10 cellular contexts compared by ENCODE assay signal in the genomic region with DNA sequence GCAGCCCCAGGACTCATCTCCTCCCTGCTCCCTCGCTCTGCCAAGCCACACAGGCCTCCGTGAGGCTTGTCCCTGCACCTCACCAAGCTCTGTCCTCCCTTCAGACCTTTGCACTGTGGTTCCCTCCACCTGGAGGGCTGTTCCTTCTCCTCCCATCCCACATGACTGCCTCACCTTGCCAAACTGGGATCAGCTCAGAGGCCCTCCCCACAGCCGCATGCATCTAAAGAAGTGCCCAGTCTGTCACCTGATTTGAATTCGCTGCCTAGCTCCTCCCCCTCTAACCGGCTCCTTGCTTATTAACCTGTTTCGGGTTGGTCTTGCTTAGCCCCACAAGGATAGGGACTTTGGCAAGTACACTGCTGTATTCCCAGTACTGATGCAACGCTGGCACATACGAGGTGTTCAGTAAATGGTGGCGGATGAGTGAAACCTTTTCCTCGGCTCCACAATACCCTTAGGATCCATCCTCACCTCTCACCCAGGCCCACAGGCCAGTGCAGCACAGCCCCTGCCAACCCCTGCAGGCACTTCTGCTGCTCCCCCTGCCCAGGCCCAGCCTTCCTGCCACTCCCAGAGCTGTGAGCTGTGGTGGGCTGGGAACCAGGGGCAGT. TPM values are rescaled to one million over a fixed set of nuclear protein-coding genes. Genes with fewer than 3 reads are reported as not detected.
A peak's percentile ranks its signal among the peaks of the same experiment; 100 is the strongest.
DNase-seq lines count a peak whose midpoint lies in the region; ATAC-seq, FAIRE-seq and TF ChIP-seq lines count a peak whose summit lies in the region.
"Had no signal": no experiment of that assay in that cellular context is flagged by ENCODE, and none has a peak within 500 bp of the region (broad histone marks: within the 10 kb centered on the region; RNA-seq: fewer than 3 reads in every experiment).

No MANE protein-coding gene starts in this region.

- H3F3A ChIP-seq in Loucy (ENCODE audit: low read depth) (peaks cover 1% of the 10 kb centered on the region; the same call in 1 of the 2 replicates), SK-N-SH (replicated peaks; ENCODE audit: insufficient read depth) (peaks cover 1% of the 10 kb centered on the region)

- CTCF ChIA-PET in A673 (lab: Charles Lee) (no interaction called here), H1 (lab: Charles Lee; ENCODE audit: partially characterized antibody) (interaction anchor here (0.9 to 2.2 kb wide), 4 partner anchors 10 to 84 kb away, joined by 3 to 10 read pairs (median 8); no protein-coding TSS in a partner anchor), SK-N-SH (lab: Yijun Ruan, JAX) (no interaction called here)

- no peaks in the 10 kb centered on the region for H3K36me3 Mint-ChIP-seq in naive B cell

- H3K18ac ChIP-seq in H1 (ENCODE audit: extremely low read depth, low read length): peak overlapping the region; percentile 83; the same call in 1 of the 2 replicates

- TF ChIP-seq EP300 in H1 (IDR thresholded peaks at IDR 0.05; ENCODE audit: borderline replicate concordance in 1 of 2, low read depth in 2 of 2, low read length in 2 of 2) (no peak), SK-N-SH (IDR thresholded peaks at IDR 0.05; ENCODE audit: borderline replicate concordance in 1 of 2, low read depth in 1 of 2, low read length in 1 of 2) (no peak)

- no peak overlapping the region for H4K5ac ChIP-seq in H1 (ENCODE audit: insufficient read length, low read depth, low read length)

- ATAC-seq in naive B cell (ENCODE audit: low read depth in 2 of 2): no peak
- no peak for ATAC-seq in GM18909 (IDR thresholded peaks at IDR 0.05; ENCODE audit: poor library complexity, unreplicated experiment)

- 82% methylated on average over 10 of the region's 10 CpGs; no CpG with 5 or more reads in 1 of the 2 experiments for WGBS in H1 (ENCODE audit: extremely low coverage in 1 of 2, insufficient coverage in 1 of 2, insufficient read length in 1 of 2, insufficient replicate concordance in 2 of 2, low coverage in 1 of 2, low lambda C conversion rate in 2 of 2, missing lambda C conversion rate in 1 of 2), 2 experiments
- WGBS in SK-N-SH (ENCODE audit: low lambda C conversion rate): 97% methylated on average over 10 of the region's 10 CpGs

- 0 out of 2 replicates have a peak overlapping the region, but pooled peaks have one; percentile 60 for H2BK12ac ChIP-seq in H1 (ENCODE audit: low read depth, low read length)

- H3K4me2 ChIP-seq in Loucy (ENCODE audit: low read depth, low read length, poor library complexity, severe bottlenecking): peak overlapping the region; percentile 96
- H3K4me2 ChIP-seq in H1 (ENCODE audit: insufficient read depth in 1 of 2, low read depth in 2 of 2, low read length in 2 of 2): peak overlapping the region; percentile 9 to 32; a peak in 2 of 4 replicates
- H3K4me2 ChIP-seq in SK-N-SH: no peak overlapping the region

- POLR2A ChIA-PET in A673 (lab: Charles Lee; ENCODE audit: low non-redundant PET): no interaction called here
- POLR2A ChIA-PET in H1 (lab: Charles Lee; ENCODE audit: partially characterized antibody): interaction anchor here (0.6 to 2.5 kb wide), 4 partner anchors 10 to 160 kb away, joined by 3 to 17 read pairs (median 6); no protein-coding TSS in a partner anchor
- POLR2A ChIA-PET in SK-N-SH (lab: Yijun Ruan, JAX): no interaction called here

- H3K27ac ChIP-seq in A673 (ENCODE audit: low read depth, low read length, poor library complexity, severe bottlenecking) (peak overlapping the region; percentile 70), H1 (ENCODE audit: low read depth, low read length) (peak overlapping the region; percentile 31; the same call in 1 of the 2 replicates), SK-N-SH (ENCODE audit: low read depth in 2 of 2, low read length in 1 of 2) (no peak overlapping the region; a peak in 1 of 4 replicates)

- no peak overlapping the region for H3K14ac ChIP-seq in H1 (ENCODE audit: insufficient read length)

- no peaks in the 10 kb centered on the region for H3K9me3 Mint-ChIP-seq in naive B cell

- H2AFZ ChIP-seq in Loucy (ENCODE audit: low read length): no peak overlapping the region
- no peak overlapping the region for H2AFZ ChIP-seq in H1 (ENCODE audit: low read length)
- no peak overlapping the region for H2AFZ ChIP-seq in SK-N-SH (ENCODE audit: low read depth)

- H4K20me1 ChIP-seq in Loucy (ENCODE audit: insufficient read depth, low read length, poor library complexity, severe bottlenecking) (peaks cover 65% of the 10 kb centered on the region), H1 (replicated peaks in 1 of 2; ENCODE audit: control insufficient read depth in 1 of 2, insufficient read depth in 2 of 2, low read length in 2 of 2) (peaks cover 7 to 9% of the 10 kb centered on the region in 2 experiments), SK-N-SH (ENCODE audit: insufficient read depth) (peaks cover 44% of the 10 kb centered on the region)

- H3K4me1 ChIP-seq in A673 (ENCODE audit: insufficient read depth, low read length, poor library complexity, severe bottlenecking) (peaks cover 56% of the 10 kb centered on the region), Loucy (ENCODE audit: insufficient read depth, low read length, poor library complexity, severe bottlenecking) (peaks cover 45% of the 10 kb centered on the region), H1 (replicated peaks in 1 of 4; ENCODE audit: control insufficient read depth in 3 of 4, insufficient read depth in 4 of 4, low read length in 3 of 4) (peaks cover 0 to 20% (median 12%) of the 10 kb centered on the region in 4 experiments; a peak in 6 of 7 replicates), SK-N-SH (ENCODE audit: control insufficient read depth in 1 of 2, insufficient read depth in 2 of 2, low read depth in 1 of 2, low read length in 1 of 2) (peaks cover 22 to 31% of the 10 kb centered on the region in 2 experiments; a peak in 3 of 4 replicates)

- H3K27ac Mint-ChIP-seq in naive B cell: peak overlapping the region; percentile 85 to 99 (median 95)

- H2BK15ac ChIP-seq in H1 (ENCODE audit: low read length): peak overlapping the region; percentile 46; the same call in 1 of the 2 replicates

- TF ChIP-seq RAD21 in H1 (IDR thresholded peaks at IDR 0.05 in 1 of 2, conservative IDR thresholded peaks at IDR 0.05 in 1 of 2; ENCODE audit: low read depth in 2 of 2, low read length in 2 of 2) (no peak), SK-N-SH (IDR thresholded peaks at IDR 0.05; ENCODE audit: low read length) (no peak)

- H3K9ac ChIP-seq in Loucy (ENCODE audit: low read depth, low read length, poor library complexity, severe bottlenecking) (peak overlapping the region; percentile 91), H1 (replicated peaks in 1 of 4; ENCODE audit: extremely low read depth in 1 of 4, low read depth in 3 of 4, low read length in 3 of 4) (no peak overlapping the region), SK-N-SH (no peak overlapping the region)

- TF ChIP-seq POLR2A in H1 (IDR thresholded peaks at IDR 0.05; ENCODE audit: control extremely low read depth in 1 of 2, low read depth in 2 of 2, low read length in 2 of 2): no peak

- peaks cover 60 to 83% (median 71%) of the 10 kb centered on the region in 3 donors for H3K4me1 Mint-ChIP-seq in naive B cell

- no peak overlapping the region for H3K56ac ChIP-seq in H1 (replicated peaks; ENCODE audit: insufficient read length, low read depth, low read length)

- H3K27me3 Mint-ChIP-seq in naive B cell: no peaks in the 10 kb centered on the region

- FAIRE-seq in H1 (lab: Jason Lieb, UNC) (no peak), D721Med (lab: Jason Lieb, UNC) (no peak)
- FAIRE-seq: endothelial cell of umbilical vein had no signal

- H4K8ac ChIP-seq in H1 (ENCODE audit: extremely low read depth, insufficient read depth, low read length): no peak overlapping the region

- no peak overlapping the region for H3K4me3 ChIP-seq in A673 (ENCODE audit: low read depth, low read length, poor library complexity, severe bottlenecking)
- peak overlapping the region; percentile 13 for H3K4me3 ChIP-seq in Loucy (ENCODE audit: low read length, poor library complexity, severe bottlenecking)
- H3K4me3 ChIP-seq in H1 (ENCODE audit: extremely low read depth in 1 of 4, insufficient read depth in 2 of 4, low read depth in 3 of 4, low read length in 4 of 4): no peak overlapping the region
- H3K4me3 ChIP-seq in SK-N-SH (ENCODE audit: low read depth in 2 of 2, low read length in 1 of 2): no peak overlapping the region
- H3K4me3 ChIP-seq: thoracic aorta had no signal

- 0 out of 2 replicates have a peak overlapping the region, but pooled peaks have one; percentile 32 for H2BK20ac ChIP-seq in H1 (ENCODE audit: low read length)

- H2BK120ac ChIP-seq in H1 (replicated peaks; ENCODE audit: low read depth, low read length): no peak overlapping the region

- no peak overlapping the region for H3K4ac ChIP-seq in H1 (replicated peaks; ENCODE audit: insufficient read length, low read depth, low read length)

- H3K27me3 ChIP-seq in A673 (replicated peaks; ENCODE audit: insufficient read depth, low read depth, low read length, poor library complexity) (no peaks in the 10 kb centered on the region), Loucy (ENCODE audit: insufficient read depth, low read length, poor library complexity, severe bottlenecking) (no peaks in the 10 kb centered on the region), H1 (replicated peaks in 1 of 4; ENCODE audit: control insufficient read depth in 3 of 4, extremely low read depth in 1 of 4, insufficient read depth in 3 of 4, low read length in 3 of 4) (no peaks in the 10 kb centered on the region), SK-N-SH (ENCODE audit: insufficient read depth) (no peaks in the 10 kb centered on the region)

- BruUV-seq in A673 (replicated peaks; lab: Mats Ljungman, UMichigan): no TSS peak

- DNase-seq in A673 (ENCODE audit: low spot score): no peak
- no peak for DNase-seq in H1 (ENCODE audit: low read depth in 1 of 2, low spot score in 2 of 2)
- no peak for DNase-seq in naive B cell
- DNase-seq in mesenteric fat pad (ENCODE audit: low spot score): no peak
- no peak for DNase-seq in D721Med (ENCODE audit: insufficient read length, low spot score)
- no peak for DNase-seq in SK-N-SH

- TF ChIP-seq CTCF in A673 (conservative IDR thresholded peaks at IDR 0.05; ENCODE audit: low read depth, low read length) (no peak), Loucy (conservative IDR thresholded peaks at IDR 0.05; ENCODE audit: low read length) (no peak), H1 (IDR thresholded peaks at IDR 0.05; ENCODE audit: control extremely low read depth in 1 of 3, insufficient read depth in 1 of 3, low read depth in 1 of 3, low read length in 3 of 3) (no peak), D721Med (IDR thresholded peaks at IDR 0.05; ENCODE audit: insufficient read depth, missing control alignments) (no peak), SK-N-SH (IDR thresholded peaks at IDR 0.05) (no peak)

- H3K79me1 ChIP-seq in H1 (ENCODE audit: low read depth, low read length): peaks cover 25% of the 10 kb centered on the region

- H3K9me2 ChIP-seq in Loucy (replicated peaks; ENCODE audit: low read depth, low read length) (no peaks in the 10 kb centered on the region), SK-N-SH (no peaks in the 10 kb centered on the region)

- H3K4me3 Mint-ChIP-seq in naive B cell: peak overlapping the region; percentile 27 to 86 (median 70)

- no peak overlapping the region for H3K23ac ChIP-seq in H1 (ENCODE audit: insufficient read length)

- H2AK5ac ChIP-seq in H1 (ENCODE audit: low read depth, low read length): peak overlapping the region; percentile 75; the same call in 1 of the 2 replicates

- peak overlapping the region; percentile 71; the same call in 1 of the 2 replicates for H2BK5ac ChIP-seq in H1 (ENCODE audit: low read depth, low read length)

- intact Hi-C loops in A673 (cut with micrococcal nuclease; ENCODE audit: unreplicated experiment): loop anchor here (10.0 kb wide), 1 partner anchor 136 kb away; no protein-coding TSS in a partner anchor

- no peaks in the 10 kb centered on the region for H3K36me3 ChIP-seq in A673 (ENCODE audit: insufficient read depth, low read length, poor library complexity, severe bottlenecking)
- H3K36me3 ChIP-seq in Loucy (ENCODE audit: insufficient read depth, low read length): no peaks in the 10 kb centered on the region
- H3K36me3 ChIP-seq in H1 (ENCODE audit: control insufficient read depth in 2 of 4, insufficient read depth in 4 of 4, low read length in 3 of 4): peaks cover 0 to 3% (median 0%) of the 10 kb centered on the region in 4 experiments; a peak in 1 of 8 replicates
- H3K36me3 ChIP-seq in SK-N-SH (replicated peaks in 1 of 2; ENCODE audit: control insufficient read depth in 1 of 2, insufficient read depth in 2 of 2, low read length in 1 of 2): peaks cover 0 to 7% of the 10 kb centered on the region in 2 experiments
- H3K36me3 ChIP-seq: thoracic aorta had no signal

- H3K9me3 ChIP-seq in A673 (ENCODE audit: low read depth, low read length, poor library complexity, severe bottlenecking) (no peaks in the 10 kb centered on the region), Loucy (ENCODE audit: insufficient read depth, low read depth, low read length) (no peaks in the 10 kb centered on the region), H1 (ENCODE audit: insufficient read depth in 2 of 2, low read depth in 1 of 2, low read length in 1 of 2) (no peaks in the 10 kb centered on the region), SK-N-SH (no peaks in the 10 kb centered on the region)
- H3K9me3 ChIP-seq: thoracic aorta had no signal

- peak overlapping the region; percentile 66 for H4K91ac ChIP-seq in H1 (replicated peaks; ENCODE audit: insufficient read length, low read length)

- H3K79me2 ChIP-seq in Loucy (ENCODE audit: insufficient read depth, low read length) (peaks cover 90% of the 10 kb centered on the region), H1 (ENCODE audit: control insufficient read depth in 1 of 2, insufficient read depth in 2 of 2, low read length in 2 of 2) (peaks cover 9 to 83% of the 10 kb centered on the region in 2 experiments; a peak in 3 of 4 replicates), SK-N-SH (ENCODE audit: insufficient read depth) (peaks cover 93% of the 10 kb centered on the region)

- H3K23me2 ChIP-seq in H1 (ENCODE audit: low read depth, low read length): peaks cover 8% of the 10 kb centered on the region

RNA-seq across cellular contexts. Expression of a gene that starts 4.4 kb away (rescaled TPM):
- 146 and 151 TPM in 2 replicates for total RNA-seq in A673 (2021)
- total RNA-seq in H1 (2021; fragmentation: NEBNext Ultra II Directional; extraction: Animal tissue kit (Norgen Biotek cat#: 25700)): 137 and 151 TPM in 2 replicates
- polyA plus RNA-seq in H1 (2011; rRNA removed): 183 and 252 TPM in 2 replicates
- 155 TPM for polyA plus RNA-seq in H1 (2011; cell fraction: cytosol; rRNA removed)
- polyA plus RNA-seq in H1 (2011; cell fraction: nucleus; rRNA removed): 441 TPM
- 88.9 to 168 TPM (median 110 TPM) in 4 replicates for polyA plus RNA-seq in H1 (2012, experiment 1 of 2)
- polyA plus RNA-seq in H1 (2012, experiment 2 of 2): 68.5 TPM
- 95.7 TPM for polyA plus RNA-seq in H1 (2013, experiment 1 of 2)
- polyA plus RNA-seq in H1 (2013, experiment 2 of 2): 92.0 TPM
- 126 and 143 TPM in 2 replicates for polyA minus RNA-seq in H1 (2011; rRNA and poly(A)+ RNA removed)
- 85.3 TPM for polyA minus RNA-seq in H1 (2011; cell fraction: cytosol; rRNA and poly(A)+ RNA removed)
- 82.5 TPM for polyA minus RNA-seq in H1 (2011; cell fraction: nucleus; rRNA and poly(A)+ RNA removed)
- polyA plus RNA-seq in naive B cell (ENCODE audit: low read depth in 6 of 6): 10 to 100 TPM; 24.2 to 34.3 (median 30.8) TPM
- 189 TPM for total RNA-seq in mesenteric fat pad
- polyA plus RNA-seq in SK-N-SH (2012; rRNA removed): 99.8 and 107 TPM in 2 replicates
- 36.4 and 53.7 TPM in 2 replicates for polyA plus RNA-seq in SK-N-SH (2012; cell fraction: cytosol; rRNA removed)
- polyA plus RNA-seq in SK-N-SH (2012; cell fraction: nucleus; rRNA removed): 421 and 552 TPM in 2 replicates

RNA-seq across cellular contexts. Expression of a gene that starts 54.2 kb away (rescaled TPM):
- total RNA-seq in A673 (2021) (0.45 TPM in 1 of 2 replicates, not detected in the other), mesenteric fat pad (0.39 TPM)
- 0.63 and 1.9 TPM in 2 replicates for total RNA-seq in H1 (2021; fragmentation: NEBNext Ultra II Directional; extraction: Animal tissue kit (Norgen Biotek cat#: 25700))
- polyA plus RNA-seq in H1 (2011; rRNA removed) (2.1 and 4.6 TPM in 2 replicates), naive B cell (ENCODE audit: low read depth in 6 of 6) (not detected), SK-N-SH (2012; rRNA removed) (0.08 and 0.21 TPM in 2 replicates)
- polyA plus RNA-seq in H1 (2011; cell fraction: cytosol; rRNA removed): 2.6 TPM
- 3.3 TPM for polyA plus RNA-seq in H1 (2011; cell fraction: nucleus; rRNA removed)
- 1.2 to 2.1 TPM (median 1.7 TPM) in 4 replicates for polyA plus RNA-seq in H1 (2012, experiment 1 of 2)
- 1.0 TPM for polyA plus RNA-seq in H1 (2012, experiment 2 of 2)
- polyA plus RNA-seq in H1 (2013, experiment 1 of 2): 0.87 TPM
- polyA plus RNA-seq in H1 (2013, experiment 2 of 2): 0.81 TPM
- 0.28 and 0.66 TPM in 2 replicates for polyA minus RNA-seq in H1 (2011; rRNA and poly(A)+ RNA removed)
- polyA minus RNA-seq in H1 (2011; cell fraction: cytosol; rRNA and poly(A)+ RNA removed): 2.8 TPM
- 1.2 TPM for polyA minus RNA-seq in H1 (2011; cell fraction: nucleus; rRNA and poly(A)+ RNA removed)
- 0.01 TPM in 2 replicates for polyA plus RNA-seq in SK-N-SH (2012; cell fraction: cytosol; rRNA removed)
- polyA plus RNA-seq in SK-N-SH (2012; cell fraction: nucleus; rRNA removed): 1.5 and 1.7 TPM in 2 replicates
- total RNA-seq: endothelial cell of umbilical vein had no signal
- polyA plus RNA-seq: endothelial cell of umbilical vein had no signal

Comparison
In these comparisons a context has a peak if more than half of its experiments do, and no peak if none do; other contexts are left out.
1. H3K27ac ChIP-seq: peak in A673 (single experiment) and H1 (single experiment); none in SK-N-SH (0 of 2).